ENCODE assay signal across 10 cellular contexts in genomic region chr19:40219721-40220276, GRCh38. TPM values are rescaled to one million over a fixed set of nuclear protein-coding genes. Genes with fewer than 3 reads are reported as not detected.
DNase-seq lines count a peak whose midpoint lies in the region; ATAC-seq, FAIRE-seq and TF ChIP-seq lines count a peak whose summit lies in the region.
"Had no signal": no experiment of that assay in that cellular context is flagged by ENCODE, and none has a peak within 500 bp of the region (broad histone marks: within the 10 kb centered on the region; RNA-seq: fewer than 3 reads in every experiment).

No MANE protein-coding gene starts in this region.

- H3K4me1 ChIP-seq in keratinocyte (ENCODE audit: control insufficient read depth, extremely low read depth, insufficient read depth, low read length), result peaks cover 15% of the 10 kb centered on the region

- H3K36me3 ChIP-seq in keratinocyte (ENCODE audit: control insufficient read depth in 2 of 2, extremely low read depth in 1 of 2, insufficient read depth in 2 of 2, low read length in 2 of 2), result no peaks in the 10 kb centered on the region
- H3K36me3 ChIP-seq: right atrium auricular region had no signal

- dilution Hi-C loops in keratinocyte (cut with MboI; ENCODE audit: extremely low pct_ligation_motif_present, low sequenced_read_pairs), result no loop called here

- no peaks in the 10 kb centered on the region for H3K79me2 ChIP-seq in keratinocyte (ENCODE audit: control insufficient read depth, insufficient read depth, low read length)

- no peak for TF ChIP-seq CTCF in keratinocyte (optimal IDR thresholded peaks at IDR 0.05 in 1 of 3, IDR thresholded peaks at IDR 0.05 in 1 of 3, conservative IDR thresholded peaks at IDR 0.05 in 1 of 3; ENCODE audit: extremely low read depth in 1 of 3, insufficient read depth in 2 of 3, low read length in 3 of 3)

- no peak for ATAC-seq in HG02610 (IDR thresholded peaks at IDR 0.05; ENCODE audit: unreplicated experiment)

- H3K27ac ChIP-seq in keratinocyte (ENCODE audit: control insufficient read depth, insufficient read depth, low read length), result peak overlapping the region; percentile 43
- H3K27ac ChIP-seq: right atrium auricular region, tibial nerve had no signal

- no peaks in the 10 kb centered on the region for H3K9me1 ChIP-seq in keratinocyte (ENCODE audit: control insufficient read depth, extremely low read depth, insufficient read depth, low read length)

- H3K4me3 ChIP-seq in keratinocyte (ENCODE audit: control insufficient read depth in 2 of 3, extremely low read depth in 1 of 3, insufficient read depth in 2 of 3, low read depth in 1 of 3, low read length in 3 of 3), result peak overlapping the region in 2 of 3 experiments; percentile 48 to 66
- H3K4me3 ChIP-seq: right atrium auricular region, tibial nerve had no signal

- no peaks in the 10 kb centered on the region for H4K20me1 ChIP-seq in keratinocyte (ENCODE audit: control insufficient read depth, extremely low read depth, insufficient read depth, low read length)

- H2AFZ ChIP-seq in keratinocyte (ENCODE audit: control insufficient read depth, low read length), result peak overlapping the region; percentile 82

- peaks cover 29% of the 10 kb centered on the region for H3K27me3 ChIP-seq in keratinocyte (ENCODE audit: control insufficient read depth, extremely low read depth, insufficient read depth, low read length)

- peak overlapping the region; percentile 79 for H3K4me2 ChIP-seq in keratinocyte (ENCODE audit: control insufficient read depth, extremely low read depth, insufficient read depth, low read depth, low read length)

- H3K9me3 ChIP-seq in keratinocyte (ENCODE audit: control insufficient read depth, low read depth, low read length), result no peaks in the 10 kb centered on the region
- H3K9me3 ChIP-seq: right atrium auricular region, tibial nerve had no signal

- DNase-seq in DMS53 (lab: John Stamatoyannopoulos, UW) (peak; percentile 90), SW480 (ENCODE audit: low spot score) (peak; percentile 67), keratinocyte (ENCODE audit: low read depth, low spot score) (no peak), COLO668 (lab: John Stamatoyannopoulos, UW; ENCODE audit: unreplicated experiment) (no peak), UCSD-AML1 (lab: John Stamatoyannopoulos, UW; ENCODE audit: unreplicated experiment) (no peak), MV-4-11 (lab: John Stamatoyannopoulos, UW) (no peak)

- TF ChIP-seq EP300 in Ishikawa (IDR thresholded peaks at IDR 0.05; ENCODE audit: borderline replicate concordance), result no peak

- FAIRE-seq in keratinocyte (lab: Jason Lieb, UNC), result peak; percentile 84

- H3K9ac ChIP-seq in keratinocyte (ENCODE audit: control insufficient read depth, extremely low read depth, insufficient read depth, low read length), result no peak overlapping the region

- no peak for TF ChIP-seq RAD21 in Ishikawa (IDR thresholded peaks at IDR 0.05; ENCODE audit: low read depth)

TF ChIP-seq in Ishikawa, 13 proteins besides CTCF, POLR2A, EP300 and RAD21:
- peak; percentile 75 for TF ChIP-seq NFIC (IDR thresholded peaks at IDR 0.05)
- TF ChIP-seq MAX (IDR thresholded peaks at IDR 0.05), result peak; percentile 71
- peak; percentile 82 for TF ChIP-seq USF1 (IDR thresholded peaks at IDR 0.05)
- no peak for TF ChIP-seq TEAD4 (IDR thresholded peaks at IDR 0.05)

RNA-seq across cellular contexts. Expression of gene TTC9B, which starts 1.6 kb away (rescaled TPM):
- not detected in 3 replicates for polyA plus RNA-seq in keratinocyte
- not detected for polyA plus RNA-seq in keratinocyte (2011; ENCODE audit: low read depth)
- polyA plus RNA-seq in keratinocyte (2011; cell fraction: cytosol; rRNA removed), result not detected in 2 replicates
- polyA plus RNA-seq in keratinocyte (2011; cell fraction: nucleus; rRNA removed), result not detected in 2 replicates
- 0.20 TPM in 1 of 2 replicates, not detected in the other for polyA plus RNA-seq in keratinocyte (2012; ENCODE audit: low replicate concordance)
- not detected in 3 replicates for polyA minus RNA-seq in keratinocyte
- polyA minus RNA-seq in keratinocyte (2011; cell fraction: cytosol; rRNA and poly(A)+ RNA removed), result not detected
- not detected in 2 replicates for polyA minus RNA-seq in keratinocyte (2011; cell fraction: nucleus; rRNA and poly(A)+ RNA removed)

RNA-seq across cellular contexts. Expression of gene CCNP, which starts 6.7 kb away (rescaled TPM):
- polyA plus RNA-seq in keratinocyte, result 0.13 to 0.22 TPM (median 0.16 TPM) in 3 replicates
- polyA plus RNA-seq in keratinocyte (2011; ENCODE audit: low read depth), result not detected
- 0.12 TPM in 2 replicates for polyA plus RNA-seq in keratinocyte (2011; cell fraction: cytosol; rRNA removed)
- 0.71 and 0.99 TPM in 2 replicates for polyA plus RNA-seq in keratinocyte (2011; cell fraction: nucleus; rRNA removed)
- 0.28 and 0.32 TPM in 2 replicates for polyA plus RNA-seq in keratinocyte (2012; ENCODE audit: low replicate concordance)
- polyA minus RNA-seq in keratinocyte, result not detected in 3 replicates
- not detected for polyA minus RNA-seq in keratinocyte (2011; cell fraction: cytosol; rRNA and poly(A)+ RNA removed)
- polyA minus RNA-seq in keratinocyte (2011; cell fraction: nucleus; rRNA and poly(A)+ RNA removed), result 0.42 TPM in 1 of 2 replicates, not detected in the other

RNA-seq across cellular contexts. Expression of gene MAP3K10, which starts 28.6 kb away (rescaled TPM):
- polyA plus RNA-seq in keratinocyte, result 2.9 to 5.7 TPM (median 4.2 TPM) in 3 replicates
- 6.7 TPM for polyA plus RNA-seq in keratinocyte (2011; ENCODE audit: low read depth)
- 1.3 and 3.9 TPM in 2 replicates for polyA plus RNA-seq in keratinocyte (2011; cell fraction: cytosol; rRNA removed)
- polyA plus RNA-seq in keratinocyte (2011; cell fraction: nucleus; rRNA removed), result 14.7 and 19.5 TPM in 2 replicates
- 6.0 and 7.0 TPM in 2 replicates for polyA plus RNA-seq in keratinocyte (2012; ENCODE audit: low replicate concordance)
- polyA minus RNA-seq in keratinocyte, result 5.3 to 6.6 TPM (median 6.4 TPM) in 3 replicates
- 10.4 TPM for polyA minus RNA-seq in keratinocyte (2011; cell fraction: cytosol; rRNA and poly(A)+ RNA removed)
- 6.3 and 10.2 TPM in 2 replicates for polyA minus RNA-seq in keratinocyte (2011; cell fraction: nucleus; rRNA and poly(A)+ RNA removed)

Comparison
In these comparisons a context has a peak if more than half of its experiments do, and no peak if none do; other contexts are left out.
1. DNase-seq: peak in DMS53 (single experiment) and SW480 (single experiment); none in keratinocyte (single experiment), COLO668 (single experiment), UCSD-AML1 (single experiment) and MV-4-11 (single experiment).